In the genomic region with DNA sequence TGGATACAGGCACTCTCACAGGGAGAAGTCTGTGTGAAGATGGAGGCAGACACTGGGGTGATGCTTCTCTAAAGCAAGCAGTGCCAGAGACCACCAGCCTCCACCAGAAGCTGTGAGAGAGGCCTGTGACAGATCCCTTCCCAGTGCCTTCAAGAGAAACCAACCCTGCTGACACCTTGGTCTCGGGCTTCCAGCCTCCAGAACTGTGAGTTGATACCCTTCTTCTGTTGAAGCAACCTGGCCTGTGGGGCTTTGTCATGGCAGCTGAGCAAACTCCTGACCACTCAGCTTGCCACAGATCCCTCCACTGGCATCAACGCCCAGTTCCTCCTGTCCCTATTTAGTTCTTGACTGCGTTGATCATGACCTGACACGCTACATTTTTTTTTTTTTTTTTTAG, we compare ENCODE assay signal across 29 cellular contexts.
"Had no signal": no experiment of that assay in that cellular context is flagged by ENCODE, and none has a peak within 500 bp of the region (broad histone marks: within the 10 kb centered on the region; RNA-seq: fewer than 3 reads in every experiment).

No MANE protein-coding gene starts in this region.

- H3K27ac Mint-ChIP-seq: dendritic cell treated with granulocyte-macrophage colony-stimulating factor and Interleukin-4, amounts not matched to agents 40 ng/mL and 50 ng/mL, for 4 days; naive thymus-derived CD4-positive, alpha-beta T cell; nephron; neural progenitor cell; stimulated activated memory B cell treated with anti-CD40 and anti-IgM and Interleukin-4, amounts not matched to agents 10 μg/mL and 1 μg/mL and 100 μg/mL, for 72 hours; type B pancreatic cell had no signal

- FAIRE-seq: colon, endometrium, islet of Langerhans had no signal

- H3K27me3 ChIP-seq: esophagus squamous epithelium, heart right ventricle, left lung, neural progenitor cell, sigmoid colon, testis, tibial artery had no signal

- H3K27ac ChIP-seq: esophagus squamous epithelium, heart right ventricle, left lung, neural progenitor cell, psoas muscle, sigmoid colon, testis, tibial artery had no signal

- H3K4me3 ChIP-seq: esophagus squamous epithelium, heart right ventricle, left lung, neural progenitor cell, psoas muscle, sigmoid colon, testis, tibial artery had no signal

- H3K4me1 ChIP-seq: left lung, neural progenitor cell, testis had no signal

- ATAC-seq: effector memory CD8-positive, alpha-beta T cell; heart right ventricle; left cardiac atrium; left lung; naive thymus-derived CD4-positive, alpha-beta T cell; psoas muscle; right cardiac atrium; stimulated activated memory B cell treated with anti-CD40 and anti-IgM and Interleukin-4, amounts not matched to agents 10 μg/mL and 1 μg/mL and 100 μg/mL, for 72 hours; stimulated activated naive CD8-positive, alpha-beta T cell treated with anti-CD3 and anti-CD28 coated beads, Interleukin-15, Interleukin-2, amounts not matched to agents 100 U/mL and 50 U/mL, for 24 hours had no signal

- H3K4me1 Mint-ChIP-seq: nephron; neural progenitor cell; stimulated activated memory B cell treated with anti-CD40 and anti-IgM and Interleukin-4, amounts not matched to agents 10 μg/mL and 1 μg/mL and 100 μg/mL, for 72 hours had no signal

- DNase-seq: effector memory CD8-positive, alpha-beta T cell; erythroblast; esophagus squamous epithelium; foreskin melanocyte; glutamatergic neuron; heart right ventricle; hippocampal formation; left cardiac atrium; mammary epithelial cell; mesendoderm; midbrain; naive thymus-derived CD4-positive, alpha-beta T cell; sigmoid colon; stimulated activated CD4-positive, alpha-beta T cell treated with anti-CD3 and anti-CD28 coated beads, Interleukin-4, amount 100 ng/mL, for 4 hours; stimulated activated naive CD8-positive, alpha-beta T cell treated with anti-CD3 and anti-CD28 coated beads, Interleukin-15, Interleukin-2, amounts not matched to agents 100 U/mL and 50 U/mL, for 24 hours; substantia nigra; testis; tibial artery had no signal

- H3K9me3 ChIP-seq: esophagus squamous epithelium, heart right ventricle, left lung, psoas muscle, sigmoid colon, testis, tibial artery had no signal

- H3K36me3 ChIP-seq: neural progenitor cell had no signal

- H3K4me3 Mint-ChIP-seq: dendritic cell treated with granulocyte-macrophage colony-stimulating factor and Interleukin-4, amounts not matched to agents 40 ng/mL and 50 ng/mL, for 4 days; effector memory CD8-positive, alpha-beta T cell; naive thymus-derived CD4-positive, alpha-beta T cell; nephron; neural progenitor cell; stimulated activated memory B cell treated with anti-CD40 and anti-IgM and Interleukin-4, amounts not matched to agents 10 μg/mL and 1 μg/mL and 100 μg/mL, for 72 hours; type B pancreatic cell had no signal

- H3K27me3 Mint-ChIP-seq: dendritic cell treated with granulocyte-macrophage colony-stimulating factor and Interleukin-4, amounts not matched to agents 40 ng/mL and 50 ng/mL, for 4 days; effector memory CD8-positive, alpha-beta T cell; naive thymus-derived CD4-positive, alpha-beta T cell; stimulated activated memory B cell treated with anti-CD40 and anti-IgM and Interleukin-4, amounts not matched to agents 10 μg/mL and 1 μg/mL and 100 μg/mL, for 72 hours; type B pancreatic cell had no signal
